In genomic region chr17:12398636-12399035, GRCh38 we compare ENCODE assay signal across 23 cellular contexts.
DNase-seq lines count a peak whose midpoint lies in the region; ATAC-seq and TF ChIP-seq lines count a peak whose summit lies in the region.
"Had no signal": no experiment of that assay in that cellular context is flagged by ENCODE, and none has a peak within 500 bp of the region (broad histone marks: within the 10 kb centered on the region; RNA-seq: fewer than 3 reads in every experiment).

No MANE protein-coding gene starts in this region.

- peak; percentile 74 to 99 (median 83) for TF ChIP-seq EP300 in sigmoid colon (IDR thresholded peaks at IDR 0.05)

- H3K27me3 ChIP-seq in cardiac muscle cell (no peaks in the 10 kb centered on the region), sigmoid colon (no peaks in the 10 kb centered on the region), uterus (no peaks in the 10 kb centered on the region)
- H3K27me3 ChIP-seq: MG63 had no signal

- 68 to 79% methylated on average over 5 of the region's 5 CpGs for WGBS in sigmoid colon, 2 donors

- intact Hi-C loops in left ventricle myocardium superior (cut with micrococcal nuclease) (no loop called here), sigmoid colon (cut with DNase I) (no loop called here), uterus (cut with DNase I; ENCODE audit: low total_unique reads) (no loop called here)

- no peak for TF ChIP-seq POLR2A in sigmoid colon (IDR thresholded peaks at IDR 0.05)
- TF ChIP-seq POLR2A in uterus (IDR thresholded peaks at IDR 0.05), result no peak

- no peaks in the 10 kb centered on the region for H3K9me3 ChIP-seq in cardiac muscle cell (ENCODE audit: low read depth)
- H3K9me3 ChIP-seq in sigmoid colon, result no peaks in the 10 kb centered on the region
- H3K9me3 ChIP-seq in uterus, result no peaks in the 10 kb centered on the region
- H3K9me3 ChIP-seq: MG63 had no signal

- DNase-seq in cardiac muscle cell (ENCODE audit: low read depth in 1 of 2, low spot score in 1 of 2) (no peak), left ventricle myocardium superior (no peak), fibroblast of mammary gland (ENCODE audit: low read depth) (peak; percentile 58), sigmoid colon (no peak), uterus (peak; percentile 29 to 35), NCI-H510A (lab: John Stamatoyannopoulos, UW) (no peak), LoVo (ENCODE audit: low spot score) (no peak)
- DNase-seq: 8988T; AML-193; C1 segment of cervical spinal cord; CD8-positive, alpha-beta T cell; DND-41; GOT3; Kasumi-1; MG63; NCI-H1048; NCI-H1436; NCI-H187 treated with DMSO at 0.1 percent for 48 hours; NCI-H2107; SHP77 treated with DMSO at 0.1 percent for 48 hours had no signal

- TF ChIP-seq CTCF in cardiac muscle cell (IDR thresholded peaks at IDR 0.05; ENCODE audit: low read depth, low read length) (no peak), fibroblast of mammary gland (conservative IDR thresholded peaks at IDR 0.05; ENCODE audit: control insufficient read depth, insufficient read depth, low read depth, low read length) (no peak), sigmoid colon (IDR thresholded peaks at IDR 0.05) (no peak), uterus (IDR thresholded peaks at IDR 0.05) (no peak)

- no peaks in the 10 kb centered on the region for H3K36me3 ChIP-seq in cardiac muscle cell
- H3K36me3 ChIP-seq in sigmoid colon, result no peaks in the 10 kb centered on the region
- no peaks in the 10 kb centered on the region for H3K36me3 ChIP-seq in uterus
- H3K36me3 ChIP-seq: MG63 had no signal

- H3K27ac ChIP-seq in cardiac muscle cell, result peak overlapping the region; percentile 74
- peak overlapping the region; percentile 51 to 63 (median 58) for H3K27ac ChIP-seq in sigmoid colon
- peak overlapping the region; percentile 1 to 50 for H3K27ac ChIP-seq in uterus
- H3K27ac ChIP-seq: RWPE1 had no signal

- H3K4me3 ChIP-seq in cardiac muscle cell (no peak overlapping the region), fibroblast of mammary gland (ENCODE audit: control insufficient read depth, low read depth, low read length) (no peak overlapping the region), sigmoid colon (no peak overlapping the region), uterus (no peak overlapping the region)
- H3K4me3 ChIP-seq: MG63 had no signal

- ATAC-seq in left ventricle myocardium superior, result no peak
- no peak for ATAC-seq in activated CD4-positive, CD25-positive, alpha-beta regulatory T cell treated with anti-CD3 and anti-CD28 coated beads, Interleukin-2, amount 50 U/mL, for 24 hours
- ATAC-seq: CD8-positive, alpha-beta T cell; HCT116 had no signal

- H3K4me1 ChIP-seq in cardiac muscle cell (ENCODE audit: low read depth), result peaks cover 7% of the 10 kb centered on the region
- H3K4me1 ChIP-seq in sigmoid colon, result peaks cover 0 to 13% (median 10%) of the 10 kb centered on the region in 4 donors
- H3K4me1 ChIP-seq in uterus, result no peaks in the 10 kb centered on the region

Comparison
In these comparisons a context has a peak if more than half of its experiments do, and no peak if none do; other contexts are left out.
1. DNase-seq: peak in fibroblast of mammary gland (single experiment) and uterus (2 of 2); none in cardiac muscle cell (0 of 2), left ventricle myocardium superior (single experiment), sigmoid colon (single experiment), NCI-H510A (single experiment) and LoVo (single experiment).
2. Peak in every context shown above with its lines, with median percentiles within 50 percentile points of each other: H3K27ac ChIP-seq.